8 cellular contexts compared by ENCODE assay signal in genomic region chr22:22342697-22343602, GRCh38.
DNase-seq lines count a peak whose midpoint lies in the region; ATAC-seq, FAIRE-seq and TF ChIP-seq lines count a peak whose summit lies in the region.

No MANE protein-coding gene starts in this region.

- dilution Hi-C loops in endothelial cell of umbilical vein (cut with MboI; ENCODE audit: extremely low pct_ligation_motif_present, low sequenced_read_pairs): no loop called here

- peak; percentile 35 for FAIRE-seq in endothelial cell of umbilical vein (lab: Jason Lieb, UNC)

- H4K20me1 ChIP-seq in endothelial cell of umbilical vein (replicated peaks; ENCODE audit: control insufficient read depth, extremely low read depth, insufficient read depth, low read length) (no peaks in the 10 kb centered on the region), neural cell (ENCODE audit: insufficient read depth) (no peaks in the 10 kb centered on the region)

- intact Hi-C loops in endothelial cell of umbilical vein (cut with micrococcal nuclease): no loop called here

- H3K4me2 ChIP-seq in endothelial cell of umbilical vein (ENCODE audit: insufficient read depth, low read length): no peak overlapping the region
- no peak overlapping the region for H3K4me2 ChIP-seq in neural cell (ENCODE audit: low read length)

- BruUV-seq in endothelial cell of umbilical vein (replicated peaks; lab: Mats Ljungman, UMichigan): no TSS peak

- TF ChIP-seq CTCF in endothelial cell of umbilical vein (IDR thresholded peaks at IDR 0.05; ENCODE audit: extremely low read depth in 1 of 2, insufficient read depth in 1 of 2, low read depth in 1 of 2, low read length in 2 of 2) (peak; percentile 70 to 88), neural cell (IDR thresholded peaks at IDR 0.05; ENCODE audit: poor library complexity, severe bottlenecking) (peak; percentile 71), upper lobe of left lung (IDR thresholded peaks at IDR 0.05) (peak; percentile 56 to 82 (median 78))

- no peak for TF ChIP-seq RAD21 in neural cell (conservative IDR thresholded peaks at IDR 0.05)

- 69 to 72% methylated on average over 8 of the region's 8 CpGs for WGBS in upper lobe of left lung, 2 donors

- TF ChIP-seq POLR2A in endothelial cell of umbilical vein (IDR thresholded peaks at IDR 0.05; ENCODE audit: low read depth, low read length) (no peak), upper lobe of left lung (IDR thresholded peaks at IDR 0.05) (peak in 1 of 4 donors; percentile 16)

- no peaks in the 10 kb centered on the region for H3K9me1 ChIP-seq in endothelial cell of umbilical vein (replicated peaks; ENCODE audit: control insufficient read depth, extremely low read depth, insufficient read depth, low read length)

- no peaks in the 10 kb centered on the region for H3K79me2 ChIP-seq in endothelial cell of umbilical vein (ENCODE audit: control insufficient read depth, insufficient read depth, low read length)
- H3K79me2 ChIP-seq in neural cell (replicated peaks; ENCODE audit: insufficient read depth, low read length): no peaks in the 10 kb centered on the region

- TF ChIP-seq EP300 in neural cell (conservative IDR thresholded peaks at IDR 0.05; ENCODE audit: poor library complexity, severe bottlenecking) (no peak), upper lobe of left lung (IDR thresholded peaks at IDR 0.05) (no peak)

- peak; percentile 56 to 60 for DNase-seq in SHP77 (lab: John Stamatoyannopoulos, UW)
- DNase-seq in SHP77 treated with DMSO at 0.1 percent for 48 hours (lab: John Stamatoyannopoulos, UW): no peak
- peak; percentile 66 for DNase-seq in NCI-H345 (lab: John Stamatoyannopoulos, UW)
- DNase-seq in activated CD8-positive, alpha-beta memory T cell treated with anti-CD3 and anti-CD28 coated beads for 24 hours: peak; percentile 88
- DNase-seq in endothelial cell of umbilical vein (ENCODE audit: low read depth, low spot score): peak; percentile 18
- DNase-seq in upper lobe of left lung: peak; percentile 25 to 90

- ATAC-seq in upper lobe of left lung (ENCODE audit: low FRiP score in 2 of 2) (peak; percentile 66 to 92), GM18870 (IDR thresholded peaks at IDR 0.05; ENCODE audit: unreplicated experiment) (no peak)

- H3K27me3 ChIP-seq in endothelial cell of umbilical vein (ENCODE audit: control insufficient read depth in 2 of 2, insufficient read depth in 2 of 2, low read length in 2 of 2): peaks cover 6 to 17% of the 10 kb centered on the region in 2 experiments
- peaks cover 11% of the 10 kb centered on the region for H3K27me3 ChIP-seq in neural cell (ENCODE audit: insufficient read depth, low read depth, low read length)
- no peaks in the 10 kb centered on the region for H3K27me3 ChIP-seq in upper lobe of left lung

- no peak overlapping the region for H2AFZ ChIP-seq in endothelial cell of umbilical vein (ENCODE audit: low read depth, low read length)
- H2AFZ ChIP-seq in neural cell (ENCODE audit: low read depth, low read length): no peak overlapping the region

- CTCF ChIA-PET in endothelial cell of umbilical vein (lab: Charles Lee): interaction anchor here (0.6 to 3.2 kb wide), 26 partner anchors 8 to 244 kb away, joined by 3 to 47 read pairs (median 4); no protein-coding TSS in a partner anchor

- H3K4me3 ChIP-seq in endothelial cell of umbilical vein (replicated peaks in 1 of 3; ENCODE audit: insufficient read depth in 1 of 3, low read depth in 1 of 3, low read length in 3 of 3) (no peak overlapping the region), neural cell (ENCODE audit: low read length) (no peak overlapping the region), upper lobe of left lung (no peak overlapping the region)

- H3K27ac ChIP-seq in endothelial cell of umbilical vein (ENCODE audit: insufficient read depth, low read depth, low read length) (no peak overlapping the region), neural cell (ENCODE audit: low read length) (no peak overlapping the region), upper lobe of left lung (no peak overlapping the region)

- no peaks in the 10 kb centered on the region for H3F3A ChIP-seq in neural cell (ENCODE audit: insufficient read depth, low read length, poor library complexity, severe bottlenecking)

- H3K9me2 ChIP-seq in neural cell (ENCODE audit: insufficient read depth, low read length): no peaks in the 10 kb centered on the region

- no peaks in the 10 kb centered on the region for H3K4me1 ChIP-seq in endothelial cell of umbilical vein (ENCODE audit: control insufficient read depth, extremely low read depth, insufficient read depth, low read length)
- H3K4me1 ChIP-seq in upper lobe of left lung: peaks cover 4 to 11% (median 8%) of the 10 kb centered on the region in 4 donors

- H3K36me3 ChIP-seq in endothelial cell of umbilical vein (ENCODE audit: control insufficient read depth in 2 of 2, extremely low read depth in 1 of 2, insufficient read depth in 2 of 2, low read length in 2 of 2): no peaks in the 10 kb centered on the region
- no peaks in the 10 kb centered on the region for H3K36me3 ChIP-seq in neural cell (ENCODE audit: insufficient read depth, low read length)
- no peaks in the 10 kb centered on the region for H3K36me3 ChIP-seq in upper lobe of left lung

- H3K9ac ChIP-seq in endothelial cell of umbilical vein (replicated peaks; ENCODE audit: extremely low read depth, insufficient read depth, low read length) (no peak overlapping the region), neural cell (ENCODE audit: low read length) (no peak overlapping the region)

- no peaks in the 10 kb centered on the region for H3K9me3 ChIP-seq in endothelial cell of umbilical vein (replicated peaks; ENCODE audit: control insufficient read depth, insufficient read depth, low read length)
- no peaks in the 10 kb centered on the region for H3K9me3 ChIP-seq in neural cell (ENCODE audit: low read length)
- H3K9me3 ChIP-seq in upper lobe of left lung: no peaks in the 10 kb centered on the region

- POLR2A ChIA-PET in endothelial cell of umbilical vein (lab: Charles Lee): no interaction called here

TF ChIP-seq in endothelial cell of umbilical vein, 7 proteins besides CTCF, POLR2A, EP300 and RAD21:
- TF ChIP-seq POLR2AphosphoS5 (IDR thresholded peaks at IDR 0.05; ENCODE audit: insufficient read depth, low read depth, low read length) (no peak), JUN (IDR thresholded peaks at IDR 0.05; ENCODE audit: borderline replicate concordance, insufficient read depth, insufficient read length, low read depth) (no peak), EZH2 (IDR thresholded peaks at IDR 0.05; ENCODE audit: borderline replicate concordance, low read depth, low read length, severe bottlenecking) (no peak), GATA2 (IDR thresholded peaks at IDR 0.05; ENCODE audit: insufficient read depth, insufficient read length, low read depth, low read length) (no peak), MYC (IDR thresholded peaks at IDR 0.05; ENCODE audit: low read depth, low read length) (no peak), FOS (IDR thresholded peaks at IDR 0.05; ENCODE audit: borderline replicate concordance, insufficient read depth, low read length) (no peak)
- TF ChIP-seq, protein P1, sequence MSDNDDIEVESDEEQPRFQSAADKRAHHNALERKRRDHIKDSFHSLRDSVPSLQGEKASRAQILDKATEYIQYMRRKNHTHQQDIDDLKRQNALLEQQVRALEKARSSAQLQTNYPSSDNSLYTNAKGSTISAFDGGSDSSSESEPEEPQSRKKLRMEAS (IDR thresholded peaks at IDR 0.05; ENCODE audit: insufficient read depth, insufficient read length): no peak

TF ChIP-seq in neural cell, 6 proteins besides CTCF, POLR2A, EP300 and RAD21:
- TF ChIP-seq SMC3 (conservative IDR thresholded peaks at IDR 0.05; ENCODE audit: poor library complexity) (peak; percentile 30), REST (IDR thresholded peaks at IDR 0.05; ENCODE audit: borderline replicate concordance) (no peak), EZH2 (IDR thresholded peaks at IDR 0.05; ENCODE audit: borderline replicate concordance, insufficient read depth, low read length, poor library complexity, severe bottlenecking) (no peak)
